ENCODE assay signal across 8 cellular contexts in genomic region chr21:45970674-45971486, GRCh38. TPM values are rescaled to one million over a fixed set of nuclear protein-coding genes. Genes with fewer than 3 reads are reported as not detected.
DNase-seq lines count a peak whose midpoint lies in the region; ATAC-seq and TF ChIP-seq lines count a peak whose summit lies in the region.

No MANE protein-coding gene starts in this region.

- 30% methylated on average over 21 of the region's 21 CpGs for whole genome bisulfite sequencing in right cardiac atrium
- WGBS in smooth muscle cell (ENCODE audit: low lambda C conversion rate): 37% methylated on average over 20 of the region's 21 CpGs

- DNase-seq in NCI-H2227 (lab: John Stamatoyannopoulos, UW; ENCODE audit: unreplicated experiment) (peak; percentile 61), NCI-H2227 treated with DMSO at 0.1 percent for 48 hours (lab: John Stamatoyannopoulos, UW) (no peak), right cardiac atrium (peak; percentile 82 to 90 (median 89)), smooth muscle cell (lab: John Stamatoyannopoulos, UW; ENCODE audit: unreplicated experiment) (peak; percentile 48), cerebellar cortex (ENCODE audit: low spot score) (no peak)
- DNase-seq in activated naive CD4-positive, alpha-beta T cell treated with anti-CD3 and anti-CD28 coated beads, Interleukin-2, amount 50 U/mL, for 72 hours (ENCODE audit: low spot score in 2 of 2): peak in 1 of 2 donors; percentile 73

- TF ChIP-seq CTCF in OCI-LY1 (IDR thresholded peaks at IDR 0.05; ENCODE audit: low read length) (peak; percentile 52), smooth muscle cell (IDR thresholded peaks at IDR 0.05; ENCODE audit: borderline replicate concordance, insufficient read depth, poor library complexity, severe bottlenecking) (peak; percentile 92)

- H4K20me1 ChIP-seq in OCI-LY1 (ENCODE audit: insufficient read depth, low read length) (no peaks in the 10 kb centered on the region), smooth muscle cell (ENCODE audit: low read depth) (no peaks in the 10 kb centered on the region)

- H3K9me3 ChIP-seq in OCI-LY1 (ENCODE audit: low read length): no peaks in the 10 kb centered on the region
- no peaks in the 10 kb centered on the region for H3K9me3 ChIP-seq in right cardiac atrium (ENCODE audit: control insufficient read depth, low read length)
- H3K9me3 ChIP-seq in smooth muscle cell (replicated peaks; ENCODE audit: low read depth): no peaks in the 10 kb centered on the region

- no peak overlapping the region for H3K9ac ChIP-seq in OCI-LY1 (ENCODE audit: low read length)
- no peak overlapping the region for H3K9ac ChIP-seq in smooth muscle cell (ENCODE audit: low read depth)

- H3K36me3 ChIP-seq in OCI-LY1 (ENCODE audit: insufficient read depth, low read length): no peaks in the 10 kb centered on the region
- no peaks in the 10 kb centered on the region for H3K36me3 ChIP-seq in smooth muscle cell (ENCODE audit: low read depth)

- H3K9me2 ChIP-seq in OCI-LY1 (ENCODE audit: low read depth, low read length): no peaks in the 10 kb centered on the region

- H3F3A ChIP-seq in OCI-LY1 (ENCODE audit: insufficient read depth, low read length) (no peaks in the 10 kb centered on the region), smooth muscle cell (ENCODE audit: low read depth) (peaks cover 18% of the 10 kb centered on the region)

- H3K4me1 ChIP-seq in OCI-LY1 (ENCODE audit: insufficient read depth, low read length, severe bottlenecking) (no peaks in the 10 kb centered on the region), right cardiac atrium (ENCODE audit: control insufficient read depth, insufficient read depth, low read length) (peaks cover 5% of the 10 kb centered on the region), smooth muscle cell (ENCODE audit: low read depth) (peaks cover 22% of the 10 kb centered on the region)

- H3K9me3 Mint-ChIP-seq in activated naive CD4-positive, alpha-beta T cell treated with anti-CD3 and anti-CD28 coated beads, Interleukin-2, amount 50 U/mL, for 72 hours: no peaks in the 10 kb centered on the region

- intact Hi-C loops in right cardiac atrium (cut with DNase I): loop anchor here in 2 of 4 donors (5.0 to 10.0 kb wide), 2 partner anchors 126 to 314 kb away; partner anchors contain the start of genes COL6A2 (in 1 of the 2), MCM3AP (in 1 of the 2) and YBEY (in 1 of the 2)

- peak; percentile 51 to 65 for ATAC-seq in activated naive CD4-positive, alpha-beta T cell treated with anti-CD3 and anti-CD28 coated beads, Interleukin-2, amount 50 U/mL, for 72 hours
- ATAC-seq in right cardiac atrium (peak; percentile 48 to 57), HG03025 (IDR thresholded peaks at IDR 0.05; ENCODE audit: low FRiP score, unreplicated experiment) (no peak)

- no peaks in the 10 kb centered on the region for H3K36me3 Mint-ChIP-seq in activated naive CD4-positive, alpha-beta T cell treated with anti-CD3 and anti-CD28 coated beads, Interleukin-2, amount 50 U/mL, for 72 hours

- no peaks in the 10 kb centered on the region for H3K27me3 ChIP-seq in OCI-LY1 (ENCODE audit: insufficient read depth, low read length)
- H3K27me3 ChIP-seq in right cardiac atrium (ENCODE audit: control insufficient read depth, insufficient read depth): no peaks in the 10 kb centered on the region
- H3K27me3 ChIP-seq in smooth muscle cell (ENCODE audit: low read depth): no peaks in the 10 kb centered on the region

- no peak overlapping the region for H3K4me2 ChIP-seq in OCI-LY1 (ENCODE audit: low read length)
- H3K4me2 ChIP-seq in smooth muscle cell: peak overlapping the region; percentile 63

- no peak overlapping the region for H3K4me3 ChIP-seq in OCI-LY1 (ENCODE audit: low read depth, low read length, poor library complexity, severe bottlenecking)
- H3K4me3 ChIP-seq in right cardiac atrium (ENCODE audit: low read length): no peak overlapping the region
- H3K4me3 ChIP-seq in smooth muscle cell: no peak overlapping the region

- no peak overlapping the region for H3K27ac ChIP-seq in OCI-LY1 (ENCODE audit: low read depth, low read length, poor library complexity, severe bottlenecking)
- peak overlapping the region; percentile 70 for H3K27ac ChIP-seq in right cardiac atrium (ENCODE audit: low read length)
- peak overlapping the region; percentile 96 for H3K27ac ChIP-seq in smooth muscle cell (ENCODE audit: low read depth)

- H3K27ac Mint-ChIP-seq in activated naive CD4-positive, alpha-beta T cell treated with anti-CD3 and anti-CD28 coated beads, Interleukin-2, amount 50 U/mL, for 72 hours: no peak overlapping the region

- H3K79me2 ChIP-seq in OCI-LY1 (ENCODE audit: insufficient read depth, low read length) (no peaks in the 10 kb centered on the region), smooth muscle cell (ENCODE audit: low read depth) (no peaks in the 10 kb centered on the region)

- H2AFZ ChIP-seq in OCI-LY1 (ENCODE audit: low read length): no peak overlapping the region
- H2AFZ ChIP-seq in smooth muscle cell (ENCODE audit: low read depth): no peak overlapping the region

RNA-seq across cellular contexts. Expression of gene COL6A1, which starts 10.7 kb away (rescaled TPM):
- total RNA-seq in activated naive CD4-positive, alpha-beta T cell treated with anti-CD3 and anti-CD28 coated beads, Interleukin-2, amount 50 U/mL, for 72 hours: 1 to 10 TPM; 2.0 to 4.7 TPM
- total RNA-seq in right cardiac atrium: 100 to 1,000 TPM; 112 to 192 (median 171) TPM
- polyA plus RNA-seq in right cardiac atrium: 165 TPM
- total RNA-seq in smooth muscle cell: 1,267 and 1,292 TPM in 2 replicates
- 2,075 and 2,827 TPM in 2 replicates for polyA plus RNA-seq in smooth muscle cell

Comparison
In these comparisons a context has a peak if more than half of its experiments do, and no peak if none do; other contexts are left out.
1. DNase-seq: peak in NCI-H2227 (single experiment), right cardiac atrium (3 of 3) and smooth muscle cell (single experiment); none in NCI-H2227 treated with DMSO at 0.1 percent for 48 hours (single experiment) and cerebellar cortex (single experiment).
2. RNA of gene COL6A1, which starts 10.7 kb away (total RNA-seq): 1,267 to 1,292 TPM in smooth muscle cell and 112 to 192 TPM in right cardiac atrium; 2.0 to 4.7 TPM in activated naive CD4-positive, alpha-beta T cell treated with anti-CD3 and anti-CD28 coated beads, Interleukin-2, amount 50 U/mL, for 72 hours; every median in the first group is over 10 times any median in the second.